ENCODE assay signal across 14 cellular contexts in genomic region chr13:113405481-113406300, GRCh38. TPM values are rescaled to one million over a fixed set of nuclear protein-coding genes. Genes with fewer than 3 reads are reported as not detected.
DNase-seq lines count a peak whose midpoint lies in the region; ATAC-seq and TF ChIP-seq lines count a peak whose summit lies in the region.
"Had no signal": no experiment of that assay in that cellular context is flagged by ENCODE, and none has a peak within 500 bp of the region (broad histone marks: within the 10 kb centered on the region; RNA-seq: fewer than 3 reads in every experiment).

No MANE protein-coding gene starts in this region.

- H3K36me3 Mint-ChIP-seq in activated naive CD4-positive, alpha-beta T cell treated with anti-CD3 and anti-CD28 coated beads, Interleukin-2, amount 10 ng/mL, durations not matched to agents 7 days and 5 days = no peaks in the 10 kb centered on the region

- WGBS in tibial nerve, 2 donors = 80 to 83% methylated on average over 37 to 38 of the region's 38 CpGs

- H3K4me1 ChIP-seq in tibial nerve = peaks cover 0 to 7% (median 0%) of the 10 kb centered on the region in 4 donors

- no peak for TF ChIP-seq EP300 in tibial nerve (IDR thresholded peaks at IDR 0.05)

- no peaks in the 10 kb centered on the region for H3K36me3 ChIP-seq in tibial nerve
- H3K36me3 ChIP-seq: ovary, stomach had no signal

- no peak overlapping the region for H3K4me3 Mint-ChIP-seq in activated naive CD4-positive, alpha-beta T cell treated with anti-CD3 and anti-CD28 coated beads, Interleukin-2, amount 10 ng/mL, durations not matched to agents 7 days and 5 days
- H3K4me3 Mint-ChIP-seq: activated naive CD8-positive, alpha-beta T cell treated with anti-CD3 and anti-CD28 coated beads, Interleukin-2, amount 50 U/mL, for 24 hours had no signal

- TF ChIP-seq CTCF in tibial nerve (IDR thresholded peaks at IDR 0.05) = no peak

- no peak for TF ChIP-seq POLR2A in tibial nerve (IDR thresholded peaks at IDR 0.05)

- CTCF ChIA-PET in activated naive CD4-positive, alpha-beta T cell treated with anti-CD3 and anti-CD28 coated beads, Interleukin-2, amount 10 ng/mL, durations not matched to agents 7 days and 5 days (lab: Charles Lee) = no interaction called here

- no peak for ATAC-seq in GM18870 (IDR thresholded peaks at IDR 0.05; ENCODE audit: unreplicated experiment)
- ATAC-seq: activated CD4-positive, CD25-positive, alpha-beta regulatory T cell treated with anti-CD3 and anti-CD28 coated beads, Interleukin-2, amount 50 U/mL, for 24 hours had no signal

- peak; percentile 8 for DNase-seq in activated naive CD4-positive, alpha-beta T cell treated with anti-CD3 and anti-CD28 coated beads, Interleukin-2, amount 10 ng/mL, durations not matched to agents 7 days and 5 days
- DNase-seq in activated naive CD4-positive, alpha-beta T cell treated with Interleukin-2 at 50 U/mL for 16 hours = no peak
- DNase-seq in NCI-H1436 treated with DMSO at 0.1 percent for 48 hours (lab: John Stamatoyannopoulos, UW) (peak; percentile 58), ecto neural progenitor cell (ENCODE audit: low spot score) (peak; percentile 40), tibial nerve (ENCODE audit: low spot score in 2 of 2) (peak in 1 of 2 donors; percentile 8), COLO829 (ENCODE audit: low spot score) (no peak), epidermal melanocyte (ENCODE audit: insufficient read length, low spot score) (no peak)
- DNase-seq: activated naive CD8-positive, alpha-beta T cell treated with anti-CD3 and anti-CD28 coated beads, Interleukin-2, amount 50 U/mL, for 24 hours; stomach; SW 1271 had no signal

- no peaks in the 10 kb centered on the region for H3K4me1 Mint-ChIP-seq in activated naive CD4-positive, alpha-beta T cell treated with anti-CD3 and anti-CD28 coated beads, Interleukin-2, amount 10 ng/mL, durations not matched to agents 7 days and 5 days
- H3K4me1 Mint-ChIP-seq: activated naive CD8-positive, alpha-beta T cell treated with anti-CD3 and anti-CD28 coated beads, Interleukin-2, amount 50 U/mL, for 24 hours had no signal

- H3K9me3 ChIP-seq in tibial nerve = no peaks in the 10 kb centered on the region
- H3K9me3 ChIP-seq: ovary, stomach had no signal

- H3K4me3 ChIP-seq in tibial nerve = peak overlapping the region in 2 of 4 donors; percentile 20 to 33
- H3K4me3 ChIP-seq: ovary, stomach had no signal

- no peak overlapping the region for H3K27ac Mint-ChIP-seq in activated naive CD4-positive, alpha-beta T cell treated with anti-CD3 and anti-CD28 coated beads, Interleukin-2, amount 10 ng/mL, durations not matched to agents 7 days and 5 days
- H3K27ac Mint-ChIP-seq: activated naive CD8-positive, alpha-beta T cell treated with anti-CD3 and anti-CD28 coated beads, Interleukin-2, amount 50 U/mL, for 24 hours had no signal

- peaks cover 9% of the 10 kb centered on the region for H3K27me3 Mint-ChIP-seq in activated naive CD4-positive, alpha-beta T cell treated with anti-CD3 and anti-CD28 coated beads, Interleukin-2, amount 10 ng/mL, durations not matched to agents 7 days and 5 days

- H3K27me3 ChIP-seq in tibial nerve = peaks cover 0 to 34% of the 10 kb centered on the region in 2 donors
- H3K27me3 ChIP-seq: ovary had no signal

- H3K27ac ChIP-seq in tibial nerve = peak overlapping the region; percentile 12 to 82 (median 44)
- H3K27ac ChIP-seq: ovary, stomach had no signal

- H3K9me3 Mint-ChIP-seq in activated naive CD4-positive, alpha-beta T cell treated with anti-CD3 and anti-CD28 coated beads, Interleukin-2, amount 10 ng/mL, durations not matched to agents 7 days and 5 days = no peaks in the 10 kb centered on the region
- H3K9me3 Mint-ChIP-seq: activated naive CD8-positive, alpha-beta T cell treated with anti-CD3 and anti-CD28 coated beads, Interleukin-2, amount 50 U/mL, for 24 hours had no signal

RNA-seq across cellular contexts. Expression of gene GRTP1, which starts 41.8 kb away (rescaled TPM):
- 10 to 100 TPM in 2 of 4 donors, 1 to 10 TPM in 2; 9.0 to 19.2 (median 9.9) TPM for total RNA-seq in tibial nerve
- total RNA-seq: LHCN-M2 had no signal

RNA-seq across cellular contexts. Expression of gene ADPRHL1, which starts 47.6 kb away (rescaled TPM):
- total RNA-seq in tibial nerve = 10 to 100 TPM in 2 of 4 donors, 1 to 10 TPM in 2; 6.9 to 15.5 (median 12.6) TPM

Comparison
In these comparisons a context has a peak if more than half of its experiments do, and no peak if none do; other contexts are left out.
1. DNase-seq: peak in activated naive CD4-positive, alpha-beta T cell treated with anti-CD3 and anti-CD28 coated beads, Interleukin-2, amount 10 ng/mL, durations not matched to agents 7 days and 5 days (single experiment), NCI-H1436 treated with DMSO at 0.1 percent for 48 hours (single experiment) and ecto neural progenitor cell (single experiment); none in activated naive CD4-positive, alpha-beta T cell treated with Interleukin-2 at 50 U/mL for 16 hours (single experiment), COLO829 (single experiment) and epidermal melanocyte (single experiment).